ENCODE assay signal across 8 cellular contexts in the genomic region with DNA sequence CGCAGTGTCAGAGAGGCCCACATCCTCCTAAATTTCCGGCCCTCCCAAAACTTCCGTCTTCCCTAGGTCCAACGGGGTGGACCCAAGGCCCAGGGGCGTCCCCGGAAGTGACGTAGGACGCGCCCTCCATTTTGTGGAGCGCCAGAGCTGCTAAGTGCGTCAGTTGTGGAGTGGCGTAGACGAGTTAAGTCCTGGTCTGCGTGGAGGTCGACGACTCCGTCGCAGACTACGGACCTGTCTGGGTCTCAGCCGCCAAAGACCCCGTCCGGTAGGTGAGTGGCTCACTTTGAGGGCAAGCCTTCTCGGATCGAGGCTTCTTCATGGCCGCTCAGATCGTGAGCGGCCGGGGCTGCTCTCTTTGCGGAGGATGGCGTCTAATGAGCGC. TPM values are rescaled to one million over a fixed set of nuclear protein-coding genes. Genes with fewer than 3 reads are reported as not detected.
DNase-seq lines count a peak whose midpoint lies in the region; TF ChIP-seq lines count a peak whose summit lies in the region.

A gene (plus strand): TSS at position 159 of the 385 bp plus-strand sequence. CDS start 1,015 bp downstream, outside the sequence.

- no peak for TF ChIP-seq CTCF in GM20000 (IDR thresholded peaks at IDR 0.05; ENCODE audit: extremely low read depth, missing control alignments)

- H3K9me3 ChIP-seq in effector memory CD4-positive, alpha-beta T cell (ENCODE audit: control insufficient read depth, low read length): no peaks in the 10 kb centered on the region

- peak within 1 kb of the TSS; percentile 99 for H3K27ac ChIP-seq in effector memory CD4-positive, alpha-beta T cell (ENCODE audit: insufficient read depth, low read length, poor library complexity, severe bottlenecking)

- peak; percentile 91 for DNase-seq in CMK (ENCODE audit: low read depth)
- peak; percentile 92 for DNase-seq in GM20000 (ENCODE audit: low spot score)
- DNase-seq in HT-29 (ENCODE audit: low spot score): peak; percentile 86
- DNase-seq in NOMO-1 (lab: John Stamatoyannopoulos, UW; ENCODE audit: unreplicated experiment in 2 of 2): peak; percentile 95 to 96
- peak; percentile 89 to 94 (median 92) for DNase-seq in effector memory CD4-positive, alpha-beta T cell
- DNase-seq in lung microvascular endothelial cell (ENCODE audit: low read depth in 2 of 2): peak; percentile 98
- DNase-seq in stimulated activated CD4-positive, alpha-beta T cell treated with anti-CD3 and anti-CD28 coated beads, TNF-alpha, amount 100 ng/mL, for 48 hours (ENCODE audit: low read depth in 3 of 3): peak; percentile 86 to 89 (median 88)

- CTCF ChIA-PET in activated CD8-positive, alpha-beta memory T cell treated with anti-CD3 and anti-CD28 coated beads for 36 hours (lab: Charles Lee): interaction anchor here (0.6 kb wide), 2 partner anchors 40 to 163 kb away, joined by 3 to 5 read pairs; no protein-coding TSS in a partner anchor

- no peaks in the 10 kb centered on the region for H3K27me3 ChIP-seq in effector memory CD4-positive, alpha-beta T cell (replicated peaks; ENCODE audit: control insufficient read depth, insufficient read depth, low read length, poor library complexity, severe bottlenecking)

- POLR2A ChIA-PET in activated CD8-positive, alpha-beta memory T cell treated with anti-CD3 and anti-CD28 coated beads for 36 hours (lab: Charles Lee): interaction anchor here (0.6 to 1.5 kb wide), 5 partner anchors 14 to 156 kb away, joined by 3 to 7 read pairs (median 4); a partner anchor contains a TSS

- peak within 1 kb of the TSS; percentile 89 for H3K4me3 ChIP-seq in effector memory CD4-positive, alpha-beta T cell (ENCODE audit: insufficient read depth, low read depth, low read length, poor library complexity, severe bottlenecking)

- peaks cover 18% of the 10 kb centered on the region for H3K4me1 ChIP-seq in effector memory CD4-positive, alpha-beta T cell (ENCODE audit: control insufficient read depth, insufficient read depth, low read length, poor library complexity, severe bottlenecking)

- H3K36me3 ChIP-seq in effector memory CD4-positive, alpha-beta T cell (ENCODE audit: control insufficient read depth, insufficient read depth, low read length): peaks cover 50% of the 10 kb centered on the region

RNA-seq across cellular contexts. Expression of the gene that starts here (rescaled TPM):
- total RNA-seq in HT-29 (2014; rRNA removed; shearing (Covaris generic)): 93.3 and 126 TPM in 2 replicates
- 100 to 1,000 TPM; 255 to 262 TPM for total RNA-seq in activated CD8-positive, alpha-beta memory T cell treated with anti-CD3 and anti-CD28 coated beads for 36 hours
- 76.9 and 117 TPM in 2 replicates for total RNA-seq in lung microvascular endothelial cell

Comparison
In these comparisons a context has a peak if more than half of its experiments do, and no peak if none do; other contexts are left out.
1. Peak in every context shown above with its lines: DNase-seq, H3K4me3 ChIP-seq and H3K27ac ChIP-seq.